ENCODE assay signal across 12 cellular contexts in the genomic region with DNA sequence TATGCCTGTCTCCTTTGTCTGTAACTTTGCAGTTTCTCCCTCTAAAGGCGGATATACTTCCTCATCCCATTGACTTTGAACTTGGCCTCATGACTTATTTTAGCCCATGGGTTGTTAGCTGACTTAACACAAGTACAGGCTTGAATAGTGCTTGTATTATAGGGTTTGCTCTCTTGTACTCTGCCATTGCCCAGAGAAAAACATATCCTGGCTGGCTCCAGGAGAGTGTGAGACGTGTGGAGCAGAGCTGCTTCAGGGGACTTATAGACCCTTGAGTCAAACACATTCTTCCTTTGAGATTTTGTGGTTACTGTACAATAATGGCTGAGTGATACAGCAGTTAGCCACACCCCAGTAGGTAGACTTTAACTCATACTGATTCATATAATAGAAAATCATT.
DNase-seq lines count a peak whose midpoint lies in the region; ATAC-seq lines count a peak whose summit lies in the region.
"Had no signal": no experiment of that assay in that cellular context is flagged by ENCODE, and none has a peak within 500 bp of the region (broad histone marks: within the 10 kb centered on the region; RNA-seq: fewer than 3 reads in every experiment).

No MANE protein-coding gene starts in this region.

- no peak overlapping the region for H3K4me3 Mint-ChIP-seq in activated CD4-positive, alpha-beta T cell treated with anti-CD3 and anti-CD28 coated beads, Interleukin-2, amount 10 ng/mL, durations not matched to agents 7 days and 5 days
- H3K4me3 Mint-ChIP-seq in stimulated activated memory B cell treated with anti-CD40 and anti-IgM and Interleukin-4, amounts not matched to agents 10 μg/mL and 1 μg/mL and 100 μg/mL, for 72 hours: no peak overlapping the region

- H3K36me3 ChIP-seq in HAP-1 (replicated peaks): no peaks in the 10 kb centered on the region

- in situ Hi-C loops in SK-MEL-5 (cut with HindIII; ENCODE audit: low pct_unique_long_range_greater_than_20kb, low sequenced_read_pairs) (no loop called here), HAP-1 (cut with MboI; ENCODE audit: low sequenced_read_pairs) (loop anchor here (25.0 kb wide), 1 partner anchor 249 kb away; no protein-coding TSS in a partner anchor)

- H3K9me3 ChIP-seq in HAP-1: no peaks in the 10 kb centered on the region

- peaks cover 48% of the 10 kb centered on the region for H3K4me1 Mint-ChIP-seq in activated CD4-positive, alpha-beta T cell treated with anti-CD3 and anti-CD28 coated beads, Interleukin-2, amount 10 ng/mL, durations not matched to agents 7 days and 5 days
- peaks cover 21% of the 10 kb centered on the region for H3K4me1 Mint-ChIP-seq in stimulated activated memory B cell treated with anti-CD40 and anti-IgM and Interleukin-4, amounts not matched to agents 10 μg/mL and 1 μg/mL and 100 μg/mL, for 72 hours

- no peaks in the 10 kb centered on the region for H3K4me1 ChIP-seq in HAP-1

- H3K4me3 ChIP-seq in HAP-1: no peak overlapping the region

- peaks cover 3% of the 10 kb centered on the region for H3K9me3 Mint-ChIP-seq in activated CD4-positive, alpha-beta T cell treated with anti-CD3 and anti-CD28 coated beads, Interleukin-2, amount 10 ng/mL, durations not matched to agents 7 days and 5 days
- H3K9me3 Mint-ChIP-seq in stimulated activated memory B cell treated with anti-CD40 and anti-IgM and Interleukin-4, amounts not matched to agents 10 μg/mL and 1 μg/mL and 100 μg/mL, for 72 hours: no peaks in the 10 kb centered on the region

- peak overlapping the region; percentile 15 for H3K27ac Mint-ChIP-seq in activated CD4-positive, alpha-beta T cell treated with anti-CD3 and anti-CD28 coated beads, Interleukin-2, amount 10 ng/mL, durations not matched to agents 7 days and 5 days
- peak overlapping the region; percentile 36 for H3K27ac Mint-ChIP-seq in stimulated activated memory B cell treated with anti-CD40 and anti-IgM and Interleukin-4, amounts not matched to agents 10 μg/mL and 1 μg/mL and 100 μg/mL, for 72 hours

- H3K27me3 Mint-ChIP-seq in activated CD4-positive, alpha-beta T cell treated with anti-CD3 and anti-CD28 coated beads, Interleukin-2, amount 10 ng/mL, durations not matched to agents 7 days and 5 days: no peaks in the 10 kb centered on the region
- H3K27me3 Mint-ChIP-seq in stimulated activated memory B cell treated with anti-CD40 and anti-IgM and Interleukin-4, amounts not matched to agents 10 μg/mL and 1 μg/mL and 100 μg/mL, for 72 hours: no peaks in the 10 kb centered on the region

- POLR2A ChIA-PET in activated CD4-positive, alpha-beta T cell treated with anti-CD3 and anti-CD28 coated beads, Interleukin-2, amount 10 ng/mL, durations not matched to agents 7 days and 5 days (lab: Charles Lee): no interaction called here

- no peaks in the 10 kb centered on the region for H3K27me3 ChIP-seq in HAP-1 (ENCODE audit: low read depth)

- CTCF ChIA-PET in activated CD4-positive, alpha-beta T cell treated with anti-CD3 and anti-CD28 coated beads, Interleukin-2, amount 10 ng/mL, durations not matched to agents 7 days and 5 days (lab: Charles Lee): interaction anchor here (1.1 to 2.0 kb wide), 5 partner anchors 8 to 243 kb away, joined by 3 to 4 read pairs (median 3); no protein-coding TSS in a partner anchor

- DNase-seq in activated CD4-positive, alpha-beta T cell treated with anti-CD3 and anti-CD28 coated beads, Interleukin-2, amount 10 ng/mL, durations not matched to agents 7 days and 5 days: no peak
- no peak for DNase-seq in activated CD4-positive, alpha-beta T cell treated with anti-CD3 and anti-CD28 coated beads, Interleukin-2, amount 50 U/mL, for 1 hour
- DNase-seq in SK-MEL-5 (ENCODE audit: low read depth, low spot score) (peak; percentile 92), foreskin melanocyte (peak; percentile 88), HAP-1 (ENCODE audit: low spot score in 2 of 2) (no peak), amniotic stem cell (lab: John Stamatoyannopoulos, UW) (no peak)
- DNase-seq: activated gamma-delta T cell, NCI-H510A, nucleus accumbens, SHP77 had no signal

- peaks cover 1% of the 10 kb centered on the region for H3K36me3 Mint-ChIP-seq in activated CD4-positive, alpha-beta T cell treated with anti-CD3 and anti-CD28 coated beads, Interleukin-2, amount 10 ng/mL, durations not matched to agents 7 days and 5 days (ENCODE audit: low read depth)
- H3K36me3 Mint-ChIP-seq in stimulated activated memory B cell treated with anti-CD40 and anti-IgM and Interleukin-4, amounts not matched to agents 10 μg/mL and 1 μg/mL and 100 μg/mL, for 72 hours: no peaks in the 10 kb centered on the region

- ATAC-seq in stimulated activated memory B cell treated with anti-CD40 and anti-IgM and Interleukin-4, amounts not matched to agents 10 μg/mL and 1 μg/mL and 100 μg/mL, for 72 hours: no peak
- no peak for ATAC-seq in GM19328 (IDR thresholded peaks at IDR 0.05; ENCODE audit: unreplicated experiment)

Comparison
In these comparisons a context has a peak if more than half of its experiments do, and no peak if none do; other contexts are left out.
1. DNase-seq: peak in SK-MEL-5 (single experiment) and foreskin melanocyte (single experiment); none in activated CD4-positive, alpha-beta T cell treated with anti-CD3 and anti-CD28 coated beads, Interleukin-2, amount 10 ng/mL, durations not matched to agents 7 days and 5 days (single experiment), activated CD4-positive, alpha-beta T cell treated with anti-CD3 and anti-CD28 coated beads, Interleukin-2, amount 50 U/mL, for 1 hour (single experiment), HAP-1 (0 of 2) and amniotic stem cell (single experiment).